ENCODE assay signal across 9 cellular contexts in genomic region chr1:116881879-116882520, GRCh38. TPM values are rescaled to one million over a fixed set of nuclear protein-coding genes. Genes with fewer than 3 reads are reported as not detected.
DNase-seq lines count a peak whose midpoint lies in the region; ATAC-seq and TF ChIP-seq lines count a peak whose summit lies in the region.
"Had no signal": no experiment of that assay in that cellular context is flagged by ENCODE, and none has a peak within 500 bp of the region (broad histone marks: within the 10 kb centered on the region; RNA-seq: fewer than 3 reads in every experiment).

No MANE protein-coding gene starts in this region.

- POLR2A ChIA-PET in Panc1 (lab: Charles Lee), result no interaction called here

- ATAC-seq in GM19351 (IDR thresholded peaks at IDR 0.05; ENCODE audit: unreplicated experiment), result peak; percentile 54
- no peak for ATAC-seq in Panc1
- peak; percentile 68 for ATAC-seq in lung (ENCODE audit: insufficient read depth, low FRiP score)
- ATAC-seq in GM19397 (IDR thresholded peaks at IDR 0.05; ENCODE audit: unreplicated experiment), result no peak
- ATAC-seq in HG03097 (IDR thresholded peaks at IDR 0.05; ENCODE audit: low FRiP score, unreplicated experiment), result no peak

- intact Hi-C loops in Panc1 (cut with micrococcal nuclease; ENCODE audit: unreplicated experiment) (no loop called here), breast epithelium (cut with DNase I; ENCODE audit: low total_unique reads) (no loop called here)

- in situ Hi-C loops in Panc1 (cut with HindIII; ENCODE audit: low pct_unique_long_range_greater_than_20kb, low sequenced_read_pairs), result no loop called here

- H3K4me1 ChIP-seq in Panc1 (ENCODE audit: control insufficient read depth, insufficient read depth, low read length) (peaks cover 3% of the 10 kb centered on the region), breast epithelium (peaks cover 0 to 8% of the 10 kb centered on the region in 2 donors), lung (ENCODE audit: control insufficient read depth in 2 of 2, insufficient read depth in 2 of 2, low read length in 2 of 2) (peaks cover 8 to 9% of the 10 kb centered on the region in 2 donors)

- H3K9me3 ChIP-seq in Panc1 (ENCODE audit: control insufficient read depth, insufficient read depth, low read depth, low read length) (no peaks in the 10 kb centered on the region), breast epithelium (no peaks in the 10 kb centered on the region), lung (ENCODE audit: control insufficient read depth in 2 of 2, insufficient read depth in 1 of 2, low read length in 1 of 2) (no peaks in the 10 kb centered on the region)

- DNase-seq in Panc1 (ENCODE audit: low read depth, low spot score) (peak; percentile 5), breast epithelium (ENCODE audit: low spot score in 2 of 2) (no peak), lung (ENCODE audit: low spot score) (peak; percentile 51), amniotic stem cell (lab: John Stamatoyannopoulos, UW) (no peak)

- BruUV-seq in Panc1 (replicated peaks; lab: Mats Ljungman, UMichigan), result no TSS peak

- 65 to 70% methylated on average over 9 of the region's 9 CpGs for WGBS in lung, 2 donors

- peak; percentile 13; the same call in 1 of the 2 replicates for TF ChIP-seq CTCF in C4-2B (conservative IDR thresholded peaks at IDR 0.05)
- TF ChIP-seq CTCF in Panc1 (IDR thresholded peaks at IDR 0.05), result peak; percentile 52
- no peak for TF ChIP-seq CTCF in breast epithelium (IDR thresholded peaks at IDR 0.05)
- no peak for TF ChIP-seq CTCF in lung (IDR thresholded peaks at IDR 0.05; ENCODE audit: control extremely low read depth, extremely low read depth)

- H3K27ac ChIP-seq in C4-2B, result no peak overlapping the region
- H3K27ac ChIP-seq in Panc1 (ENCODE audit: low read length), result no peak overlapping the region
- peak overlapping the region; percentile 43 to 78 for H3K27ac ChIP-seq in breast epithelium
- H3K27ac ChIP-seq in lung (ENCODE audit: low read depth in 1 of 2, low read length in 1 of 2), result peak overlapping the region; percentile 24 to 74

- TF ChIP-seq POLR2A in breast epithelium (IDR thresholded peaks at IDR 0.05), result no peak

- H3K27me3 ChIP-seq in Panc1 (ENCODE audit: control insufficient read depth, insufficient read depth, low read length) (no peaks in the 10 kb centered on the region), breast epithelium (no peaks in the 10 kb centered on the region), lung (ENCODE audit: control insufficient read depth, insufficient read depth) (no peaks in the 10 kb centered on the region)

- no peaks in the 10 kb centered on the region for H3K36me3 ChIP-seq in Panc1 (ENCODE audit: control insufficient read depth, insufficient read depth, low read length)
- no peaks in the 10 kb centered on the region for H3K36me3 ChIP-seq in breast epithelium
- H3K36me3 ChIP-seq in lung (ENCODE audit: control insufficient read depth in 2 of 2, insufficient read depth in 2 of 2, low read length in 2 of 2), result no peaks in the 10 kb centered on the region

- CTCF ChIA-PET in Panc1 (lab: Charles Lee), result interaction anchor here (0.6 kb wide), 1 partner anchor 157 kb away, joined by 11 read pairs; no protein-coding TSS in a partner anchor

- H3K4me3 ChIP-seq in Panc1 (ENCODE audit: low read depth in 2 of 2, low read length in 2 of 2) (no peak overlapping the region), breast epithelium (no peak overlapping the region), lung (no peak overlapping the region)

RNA-seq across cellular contexts. Expression of gene PTGFRN, which starts 27.7 kb away (rescaled TPM):
- 5.2 TPM for total RNA-seq in Panc1 (2021; ENCODE audit: unreplicated experiment)
- polyA plus RNA-seq in Panc1 (2012; ENCODE audit: insufficient read length), result 3.5 TPM
- 10 to 100 TPM; 10.6 to 30.8 (median 24.3) TPM for total RNA-seq in breast epithelium
- 10 to 100 TPM; 29.2 to 51.7 TPM for total RNA-seq in lung
- polyA plus RNA-seq in lung, result 10 to 100 TPM in 1 of 2 donors, 1 to 10 TPM in 1; 8.0 to 20.6 TPM
- polyA plus RNA-seq: IgD-negative memory B cell had no signal

Comparison
In these comparisons a context has a peak if more than half of its experiments do, and no peak if none do; other contexts are left out.
1. H3K27ac ChIP-seq: peak in breast epithelium (2 of 2) and lung (2 of 2); none in C4-2B (single experiment) and Panc1 (single experiment).
2. CTCF ChIP-seq: peak in C4-2B (single experiment) and Panc1 (single experiment); none in breast epithelium (0 of 3) and lung (single experiment).
3. ATAC-seq: peak in GM19351 (single experiment) and lung (single experiment); none in Panc1 (single experiment), GM19397 (single experiment) and HG03097 (single experiment).
4. DNase-seq: peak in Panc1 (single experiment) and lung (single experiment); none in breast epithelium (0 of 2) and amniotic stem cell (single experiment).